ENCODE assay signal across 8 cellular contexts in the genomic region with DNA sequence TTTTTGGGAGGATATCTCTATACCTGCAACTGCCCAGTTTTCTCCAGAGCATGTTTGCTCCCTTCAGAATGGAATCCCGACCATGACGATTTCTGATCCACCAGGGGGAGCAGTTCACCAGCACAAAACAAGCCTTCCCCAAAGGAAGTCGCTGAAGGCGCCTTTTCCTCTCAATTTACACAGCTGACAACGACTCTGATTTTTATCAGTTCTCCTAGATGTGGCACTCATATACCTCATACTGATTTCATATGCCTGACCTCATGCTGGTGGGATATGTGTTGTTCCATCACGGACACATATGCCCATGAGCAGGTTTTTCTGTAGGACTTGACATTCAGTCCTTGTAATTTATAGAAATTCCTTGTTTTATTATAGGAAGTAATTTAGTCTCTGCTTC.
DNase-seq lines count a peak whose midpoint lies in the region; ATAC-seq and TF ChIP-seq lines count a peak whose summit lies in the region.

No MANE protein-coding gene starts in this region.

- DNase-seq in NCI-H510A treated with DMSO at 0.1 percent for 48 hours (lab: John Stamatoyannopoulos, UW) (peak; percentile 6), NCI-H510A (lab: John Stamatoyannopoulos, UW) (no peak), NCI-H748 treated with DMSO at 0.1 percent for 48 hours (lab: John Stamatoyannopoulos, UW) (peak; percentile 8), epithelial cell of esophagus (ENCODE audit: low read depth) (peak; percentile 84), mucosa of gallbladder (ENCODE audit: low spot score) (peak; percentile 75)
- peak; percentile 69 for DNase-seq in activated CD8-positive, alpha-beta memory T cell treated with anti-CD3 and anti-CD28 coated beads for 24 hours
- DNase-seq in stimulated activated naive B cell treated with anti-CD40 and anti-IgM and Interleukin-4, amounts not matched to agents 10 μg/mL and 1 μg/mL and 100 μg/mL, for 72 hours = peak; percentile 2

- H3K4me1 Mint-ChIP-seq in stimulated activated naive B cell treated with anti-CD40 and anti-IgM and Interleukin-4, amounts not matched to agents 10 μg/mL and 1 μg/mL and 100 μg/mL, for 72 hours = peaks cover 0 to 1% of the 10 kb centered on the region in 2 donors

- H3K27ac Mint-ChIP-seq in stimulated activated naive B cell treated with anti-CD40 and anti-IgM and Interleukin-4, amounts not matched to agents 10 μg/mL and 1 μg/mL and 100 μg/mL, for 72 hours = no peak overlapping the region

- H3K4me3 Mint-ChIP-seq in stimulated activated naive B cell treated with anti-CD40 and anti-IgM and Interleukin-4, amounts not matched to agents 10 μg/mL and 1 μg/mL and 100 μg/mL, for 72 hours = no peak overlapping the region

- peak; percentile 63 for ATAC-seq in HG03175 (IDR thresholded peaks at IDR 0.05; ENCODE audit: unreplicated experiment)
- peak; percentile 41 to 54 for ATAC-seq in stimulated activated naive B cell treated with anti-CD40 and anti-IgM and Interleukin-4, amounts not matched to agents 10 μg/mL and 1 μg/mL and 100 μg/mL, for 72 hours (replicated peaks)

- H3K9me3 Mint-ChIP-seq in stimulated activated naive B cell treated with anti-CD40 and anti-IgM and Interleukin-4, amounts not matched to agents 10 μg/mL and 1 μg/mL and 100 μg/mL, for 72 hours = no peaks in the 10 kb centered on the region

- H3K36me3 Mint-ChIP-seq in stimulated activated naive B cell treated with anti-CD40 and anti-IgM and Interleukin-4, amounts not matched to agents 10 μg/mL and 1 μg/mL and 100 μg/mL, for 72 hours = no peaks in the 10 kb centered on the region

- peaks cover 7 to 20% of the 10 kb centered on the region in 2 donors for H3K27me3 Mint-ChIP-seq in stimulated activated naive B cell treated with anti-CD40 and anti-IgM and Interleukin-4, amounts not matched to agents 10 μg/mL and 1 μg/mL and 100 μg/mL, for 72 hours

- peak; percentile 84 for TF ChIP-seq CTCF in epithelial cell of esophagus (IDR thresholded peaks at IDR 0.05; ENCODE audit: insufficient read depth, low read depth, low read length, missing control alignments)

- H3K4me3 ChIP-seq in epithelial cell of esophagus (ENCODE audit: low read length) = no peak overlapping the region
